In the genomic region with DNA sequence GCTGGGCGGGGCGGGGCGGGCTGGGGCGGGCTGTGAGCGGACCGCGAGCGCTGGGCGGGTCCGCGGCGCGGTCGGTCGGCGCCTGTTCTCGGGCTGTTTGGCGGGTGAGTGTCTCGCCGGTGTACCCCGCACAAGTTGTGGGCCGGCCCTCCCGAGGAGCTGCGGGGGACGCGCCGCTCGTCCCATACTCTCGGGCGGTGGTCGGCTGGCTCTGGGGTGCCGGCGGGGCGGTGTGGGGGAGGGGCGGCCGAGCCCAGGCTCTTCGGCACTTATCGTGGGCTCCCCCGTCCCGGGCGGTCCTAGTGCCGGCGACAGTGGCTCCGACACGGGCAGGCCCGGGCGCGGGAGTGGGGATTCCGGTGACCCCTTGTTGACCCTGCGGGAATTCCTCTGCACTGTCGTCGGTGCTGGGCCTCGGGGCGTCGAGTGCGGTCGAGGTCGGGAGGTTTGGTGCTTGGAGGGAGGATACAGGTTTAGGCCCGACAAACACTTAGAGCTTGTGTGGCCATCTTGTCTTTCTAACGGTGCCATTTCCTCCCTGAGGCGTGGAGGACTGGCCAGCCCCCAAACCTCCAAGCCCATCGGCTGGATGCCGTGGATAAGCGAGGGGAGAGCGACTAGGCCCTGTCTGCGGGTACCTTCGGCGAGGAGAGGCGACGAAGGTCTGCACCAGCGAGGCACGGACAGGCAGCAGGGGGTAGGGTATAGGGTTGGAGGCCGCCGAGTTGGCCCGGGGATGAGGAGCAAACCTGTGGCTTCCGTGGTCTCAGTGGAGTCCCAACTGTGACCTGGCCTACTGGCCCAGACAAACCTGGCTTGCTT, we compare ENCODE assay signal across 1 cellular context.
TF ChIP-seq lines count a peak whose summit lies in the region.

SEPTIN2 (plus strand) TSS at position 47 of the 822 bp plus-strand sequence. CDS start 8,308 bp downstream, outside the sequence.

TF ChIP-seq in HepG2, 621 proteins besides CTCF, POLR2A, EP300 and RAD21 (continued from another document and continues in another):
- TF ChIP-seq, protein P1, sequence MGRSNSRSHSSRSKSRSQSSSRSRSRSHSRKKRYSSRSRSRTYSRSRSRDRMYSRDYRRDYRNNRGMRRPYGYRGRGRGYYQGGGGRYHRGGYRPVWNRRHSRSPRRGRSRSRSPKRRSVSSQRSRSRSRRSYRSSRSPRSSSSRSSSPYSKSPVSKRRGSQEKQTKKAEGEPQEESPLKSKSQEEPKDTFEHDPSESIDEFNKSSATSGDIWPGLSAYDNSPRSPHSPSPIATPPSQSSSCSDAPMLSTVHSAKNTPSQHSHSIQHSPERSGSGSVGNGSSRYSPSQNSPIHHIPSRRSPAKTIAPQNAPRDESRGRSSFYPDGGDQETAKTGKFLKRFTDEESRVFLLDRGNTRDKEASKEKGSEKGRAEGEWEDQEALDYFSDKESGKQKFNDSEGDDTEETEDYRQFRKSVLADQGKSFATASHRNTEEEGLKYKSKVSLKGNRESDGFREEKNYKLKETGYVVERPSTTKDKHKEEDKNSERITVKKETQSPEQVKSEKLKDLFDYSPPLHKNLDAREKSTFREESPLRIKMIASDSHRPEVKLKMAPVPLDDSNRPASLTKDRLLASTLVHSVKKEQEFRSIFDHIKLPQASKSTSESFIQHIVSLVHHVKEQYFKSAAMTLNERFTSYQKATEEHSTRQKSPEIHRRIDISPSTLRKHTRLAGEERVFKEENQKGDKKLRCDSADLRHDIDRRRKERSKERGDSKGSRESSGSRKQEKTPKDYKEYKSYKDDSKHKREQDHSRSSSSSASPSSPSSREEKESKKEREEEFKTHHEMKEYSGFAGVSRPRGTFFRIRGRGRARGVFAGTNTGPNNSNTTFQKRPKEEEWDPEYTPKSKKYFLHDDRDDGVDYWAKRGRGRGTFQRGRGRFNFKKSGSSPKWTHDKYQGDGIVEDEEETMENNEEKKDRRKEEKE (IDR thresholded peaks at IDR 0.05): no peak
- TF ChIP-seq ZEB1 (IDR thresholded peaks at IDR 0.05; ENCODE audit: insufficient replicate concordance, low read depth): no peak
- no peak for TF ChIP-seq RFX3 (CRISPR knock-in tag; IDR thresholded peaks at IDR 0.05)
- peak; percentile 88 for TF ChIP-seq HIVEP1 (CRISPR knock-in tag; IDR thresholded peaks at IDR 0.05)
- no peak; the same call in 1 of the 2 replicates for TF ChIP-seq ZNF766 (CRISPR knock-in tag; IDR thresholded peaks at IDR 0.05; ENCODE audit: borderline replicate concordance)
- no peak for TF ChIP-seq ZBTB42 (CRISPR knock-in tag; IDR thresholded peaks at IDR 0.05)
- TF ChIP-seq ZNF543 (CRISPR knock-in tag; IDR thresholded peaks at IDR 0.05): no peak; the same call in 1 of the 2 replicates
- TF ChIP-seq AGO2 (optimal IDR thresholded peaks at IDR 0.05; ENCODE audit: low read depth, low read length): peak; percentile 89
- TF ChIP-seq ZNF263 (CRISPR knock-in tag; IDR thresholded peaks at IDR 0.05): peak; percentile 55; the same call in 1 of the 2 replicates
- TF ChIP-seq, protein P2, sequence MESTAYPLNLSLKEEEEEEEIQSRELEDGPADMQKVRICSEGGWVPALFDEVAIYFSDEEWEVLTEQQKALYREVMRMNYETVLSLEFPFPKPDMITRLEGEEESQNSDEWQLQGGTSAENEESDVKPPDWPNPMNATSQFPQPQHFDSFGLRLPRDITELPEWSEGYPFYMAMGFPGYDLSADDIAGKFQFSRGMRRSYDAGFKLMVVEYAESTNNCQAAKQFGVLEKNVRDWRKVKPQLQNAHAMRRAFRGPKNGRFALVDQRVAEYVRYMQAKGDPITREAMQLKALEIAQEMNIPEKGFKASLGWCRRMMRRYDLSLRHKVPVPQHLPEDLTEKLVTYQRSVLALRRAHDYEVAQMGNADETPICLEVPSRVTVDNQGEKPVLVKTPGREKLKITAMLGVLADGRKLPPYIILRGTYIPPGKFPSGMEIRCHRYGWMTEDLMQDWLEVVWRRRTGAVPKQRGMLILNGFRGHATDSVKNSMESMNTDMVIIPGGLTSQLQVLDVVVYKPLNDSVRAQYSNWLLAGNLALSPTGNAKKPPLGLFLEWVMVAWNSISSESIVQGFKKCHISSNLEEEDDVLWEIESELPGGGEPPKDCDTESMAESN (CRISPR knock-in tag; conservative IDR thresholded peaks at IDR 0.05): peak; percentile 85; the same call in 1 of the 2 replicates
- no peak for TF ChIP-seq SIX4 (CRISPR knock-in tag; IDR thresholded peaks at IDR 0.05)
- no peak for TF ChIP-seq ZNF644 (CRISPR knock-in tag; IDR thresholded peaks at IDR 0.05; ENCODE audit: low read depth)
- no peak; the same call in 1 of the 2 replicates for TF ChIP-seq REPIN1 (CRISPR knock-in tag; IDR thresholded peaks at IDR 0.05; ENCODE audit: borderline replicate concordance, low read depth)
- TF ChIP-seq EHMT2 (IDR thresholded peaks at IDR 0.05; ENCODE audit: borderline replicate concordance, low read depth, low read length): no peak
- TF ChIP-seq, protein P3, sequence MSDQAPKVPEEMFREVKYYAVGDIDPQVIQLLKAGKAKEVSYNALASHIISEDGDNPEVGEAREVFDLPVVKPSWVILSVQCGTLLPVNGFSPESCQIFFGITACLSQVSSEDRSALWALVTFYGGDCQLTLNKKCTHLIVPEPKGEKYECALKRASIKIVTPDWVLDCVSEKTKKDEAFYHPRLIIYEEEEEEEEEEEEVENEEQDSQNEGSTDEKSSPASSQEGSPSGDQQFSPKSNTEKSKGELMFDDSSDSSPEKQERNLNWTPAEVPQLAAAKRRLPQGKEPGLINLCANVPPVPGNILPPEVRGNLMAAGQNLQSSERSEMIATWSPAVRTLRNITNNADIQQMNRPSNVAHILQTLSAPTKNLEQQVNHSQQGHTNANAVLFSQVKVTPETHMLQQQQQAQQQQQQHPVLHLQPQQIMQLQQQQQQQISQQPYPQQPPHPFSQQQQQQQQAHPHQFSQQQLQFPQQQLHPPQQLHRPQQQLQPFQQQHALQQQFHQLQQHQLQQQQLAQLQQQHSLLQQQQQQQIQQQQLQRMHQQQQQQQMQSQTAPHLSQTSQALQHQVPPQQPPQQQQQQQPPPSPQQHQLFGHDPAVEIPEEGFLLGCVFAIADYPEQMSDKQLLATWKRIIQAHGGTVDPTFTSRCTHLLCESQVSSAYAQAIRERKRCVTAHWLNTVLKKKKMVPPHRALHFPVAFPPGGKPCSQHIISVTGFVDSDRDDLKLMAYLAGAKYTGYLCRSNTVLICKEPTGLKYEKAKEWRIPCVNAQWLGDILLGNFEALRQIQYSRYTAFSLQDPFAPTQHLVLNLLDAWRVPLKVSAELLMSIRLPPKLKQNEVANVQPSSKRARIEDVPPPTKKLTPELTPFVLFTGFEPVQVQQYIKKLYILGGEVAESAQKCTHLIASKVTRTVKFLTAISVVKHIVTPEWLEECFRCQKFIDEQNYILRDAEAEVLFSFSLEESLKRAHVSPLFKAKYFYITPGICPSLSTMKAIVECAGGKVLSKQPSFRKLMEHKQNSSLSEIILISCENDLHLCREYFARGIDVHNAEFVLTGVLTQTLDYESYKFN (CRISPR knock-in tag; conservative IDR thresholded peaks at IDR 0.05): no peak
- TF ChIP-seq ZNF788 (CRISPR knock-in tag; IDR thresholded peaks at IDR 0.05; ENCODE audit: borderline replicate concordance): 0 out of 2 replicates have a peak, but pooled peaks have one; percentile 43
- 0 out of 2 replicates have a peak, but pooled peaks have one; percentile 76 for TF ChIP-seq ATF5 (CRISPR knock-in tag; IDR thresholded peaks at IDR 0.05; ENCODE audit: low read depth)
- TF ChIP-seq ZNF782 (CRISPR knock-in tag; IDR thresholded peaks at IDR 0.05; ENCODE audit: borderline replicate concordance): no peak; the same call in none of the 2 replicates
- TF ChIP-seq HDAC2 (CRISPR knock-in tag; IDR thresholded peaks at IDR 0.05): no peak; the same call in 1 of the 2 replicates
- no peak for TF ChIP-seq SRF (IDR thresholded peaks at IDR 0.05; ENCODE audit: low read depth, low read length)
- no peak for TF ChIP-seq FOXK2 (IDR thresholded peaks at IDR 0.05)
- TF ChIP-seq NBN (conservative IDR thresholded peaks at IDR 0.05): no peak
- TF ChIP-seq, protein P4, sequence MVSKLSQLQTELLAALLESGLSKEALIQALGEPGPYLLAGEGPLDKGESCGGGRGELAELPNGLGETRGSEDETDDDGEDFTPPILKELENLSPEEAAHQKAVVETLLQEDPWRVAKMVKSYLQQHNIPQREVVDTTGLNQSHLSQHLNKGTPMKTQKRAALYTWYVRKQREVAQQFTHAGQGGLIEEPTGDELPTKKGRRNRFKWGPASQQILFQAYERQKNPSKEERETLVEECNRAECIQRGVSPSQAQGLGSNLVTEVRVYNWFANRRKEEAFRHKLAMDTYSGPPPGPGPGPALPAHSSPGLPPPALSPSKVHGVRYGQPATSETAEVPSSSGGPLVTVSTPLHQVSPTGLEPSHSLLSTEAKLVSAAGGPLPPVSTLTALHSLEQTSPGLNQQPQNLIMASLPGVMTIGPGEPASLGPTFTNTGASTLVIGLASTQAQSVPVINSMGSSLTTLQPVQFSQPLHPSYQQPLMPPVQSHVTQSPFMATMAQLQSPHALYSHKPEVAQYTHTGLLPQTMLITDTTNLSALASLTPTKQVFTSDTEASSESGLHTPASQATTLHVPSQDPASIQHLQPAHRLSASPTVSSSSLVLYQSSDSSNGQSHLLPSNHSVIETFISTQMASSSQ (IDR thresholded peaks at IDR 0.05; ENCODE audit: low read depth): no peak
- TF ChIP-seq, protein P4 (CRISPR knock-in tag; IDR thresholded peaks at IDR 0.05; ENCODE audit: borderline replicate concordance): peak; percentile 49
- TF ChIP-seq CENPX (CRISPR knock-in tag; IDR thresholded peaks at IDR 0.05): no peak
- TF ChIP-seq, protein P5, sequence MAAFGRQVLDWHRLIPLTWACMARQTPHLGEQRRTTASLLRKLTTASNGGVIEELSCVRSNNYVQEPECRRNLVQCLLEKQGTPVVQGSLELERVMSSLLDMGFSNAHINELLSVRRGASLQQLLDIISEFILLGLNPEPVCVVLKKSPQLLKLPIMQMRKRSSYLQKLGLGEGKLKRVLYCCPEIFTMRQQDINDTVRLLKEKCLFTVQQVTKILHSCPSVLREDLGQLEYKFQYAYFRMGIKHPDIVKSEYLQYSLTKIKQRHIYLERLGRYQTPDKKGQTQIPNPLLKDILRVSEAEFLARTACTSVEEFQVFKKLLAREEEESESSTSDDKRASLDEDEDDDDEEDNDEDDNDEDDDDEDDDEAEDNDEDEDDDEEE (CRISPR knock-in tag; IDR thresholded peaks at IDR 0.05): peak; percentile 90
- TF ChIP-seq ZNF746 (CRISPR knock-in tag; IDR thresholded peaks at IDR 0.05): no peak
- TF ChIP-seq, protein P6, sequence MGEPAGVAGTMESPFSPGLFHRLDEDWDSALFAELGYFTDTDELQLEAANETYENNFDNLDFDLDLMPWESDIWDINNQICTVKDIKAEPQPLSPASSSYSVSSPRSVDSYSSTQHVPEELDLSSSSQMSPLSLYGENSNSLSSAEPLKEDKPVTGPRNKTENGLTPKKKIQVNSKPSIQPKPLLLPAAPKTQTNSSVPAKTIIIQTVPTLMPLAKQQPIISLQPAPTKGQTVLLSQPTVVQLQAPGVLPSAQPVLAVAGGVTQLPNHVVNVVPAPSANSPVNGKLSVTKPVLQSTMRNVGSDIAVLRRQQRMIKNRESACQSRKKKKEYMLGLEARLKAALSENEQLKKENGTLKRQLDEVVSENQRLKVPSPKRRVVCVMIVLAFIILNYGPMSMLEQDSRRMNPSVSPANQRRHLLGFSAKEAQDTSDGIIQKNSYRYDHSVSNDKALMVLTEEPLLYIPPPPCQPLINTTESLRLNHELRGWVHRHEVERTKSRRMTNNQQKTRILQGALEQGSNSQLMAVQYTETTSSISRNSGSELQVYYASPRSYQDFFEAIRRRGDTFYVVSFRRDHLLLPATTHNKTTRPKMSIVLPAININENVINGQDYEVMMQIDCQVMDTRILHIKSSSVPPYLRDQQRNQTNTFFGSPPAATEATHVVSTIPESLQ (CRISPR knock-in tag; conservative IDR thresholded peaks at IDR 0.05): no peak
- peak; percentile 79 for TF ChIP-seq KLF15 (CRISPR knock-in tag; IDR thresholded peaks at IDR 0.05; ENCODE audit: borderline replicate concordance)
- TF ChIP-seq MATR3 (CRISPR knock-in tag; IDR thresholded peaks at IDR 0.05): no peak
- TF ChIP-seq ZFAT (CRISPR knock-in tag; conservative IDR thresholded peaks at IDR 0.05): no peak; the same call in 1 of the 2 replicates
- peak; percentile 73 for TF ChIP-seq RBM39 (IDR thresholded peaks at IDR 0.05; ENCODE audit: low read depth, low read length, poor library complexity, severe bottlenecking)
- TF ChIP-seq, protein P7, sequence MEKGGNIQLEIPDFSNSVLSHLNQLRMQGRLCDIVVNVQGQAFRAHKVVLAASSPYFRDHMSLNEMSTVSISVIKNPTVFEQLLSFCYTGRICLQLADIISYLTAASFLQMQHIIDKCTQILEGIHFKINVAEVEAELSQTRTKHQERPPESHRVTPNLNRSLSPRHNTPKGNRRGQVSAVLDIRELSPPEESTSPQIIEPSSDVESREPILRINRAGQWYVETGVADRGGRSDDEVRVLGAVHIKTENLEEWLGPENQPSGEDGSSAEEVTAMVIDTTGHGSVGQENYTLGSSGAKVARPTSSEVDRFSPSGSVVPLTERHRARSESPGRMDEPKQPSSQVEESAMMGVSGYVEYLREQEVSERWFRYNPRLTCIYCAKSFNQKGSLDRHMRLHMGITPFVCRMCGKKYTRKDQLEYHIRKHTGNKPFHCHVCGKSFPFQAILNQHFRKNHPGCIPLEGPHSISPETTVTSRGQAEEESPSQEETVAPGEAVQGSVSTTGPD (CRISPR knock-in tag; IDR thresholded peaks at IDR 0.05): no peak
- peak; percentile 12; the same call in 1 of the 2 replicates for TF ChIP-seq MAFG (CRISPR knock-in tag; IDR thresholded peaks at IDR 0.05)
- peak; percentile 29; the same call in 1 of the 2 replicates for TF ChIP-seq ZSCAN25 (CRISPR knock-in tag; IDR thresholded peaks at IDR 0.05)
